Comparison of ENCODE assay signal across 1 cellular context in the genomic region with DNA sequence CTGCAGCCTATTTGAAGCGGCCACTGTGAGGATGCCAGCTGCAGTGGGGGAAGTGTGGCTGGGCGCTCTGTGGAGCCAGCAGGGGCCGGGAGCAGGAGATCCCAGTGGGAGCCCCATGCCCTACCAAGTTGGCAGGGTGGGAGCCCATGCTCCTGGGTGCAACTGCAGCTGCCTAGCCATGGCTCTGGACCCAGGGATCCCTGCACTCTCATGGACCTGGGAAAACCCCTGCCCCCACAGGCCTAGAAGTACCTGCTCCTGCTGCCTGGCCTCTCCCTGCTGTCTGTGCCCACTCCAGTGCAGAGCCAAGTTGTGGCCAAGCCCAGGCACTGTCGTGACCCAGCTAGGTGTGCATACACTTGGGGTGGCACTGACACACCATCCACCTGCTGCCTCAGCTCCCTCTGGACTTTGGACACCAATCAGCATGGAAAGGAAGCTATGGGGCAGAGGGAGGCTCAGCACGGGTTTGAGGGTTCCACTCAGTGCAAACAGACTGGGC.
TF ChIP-seq lines count a peak whose summit lies in the region.

No MANE protein-coding gene starts in this region.

TF ChIP-seq in H1, 55 proteins besides CTCF, POLR2A, EP300 and RAD21:
- TF ChIP-seq KDM5A (IDR thresholded peaks at IDR 0.05; ENCODE audit: low read length) (no peak), CHD1 (IDR thresholded peaks at IDR 0.05; ENCODE audit: low read depth, low read length) (no peak)
